1 cellular context compared by ENCODE assay signal in the genomic region with DNA sequence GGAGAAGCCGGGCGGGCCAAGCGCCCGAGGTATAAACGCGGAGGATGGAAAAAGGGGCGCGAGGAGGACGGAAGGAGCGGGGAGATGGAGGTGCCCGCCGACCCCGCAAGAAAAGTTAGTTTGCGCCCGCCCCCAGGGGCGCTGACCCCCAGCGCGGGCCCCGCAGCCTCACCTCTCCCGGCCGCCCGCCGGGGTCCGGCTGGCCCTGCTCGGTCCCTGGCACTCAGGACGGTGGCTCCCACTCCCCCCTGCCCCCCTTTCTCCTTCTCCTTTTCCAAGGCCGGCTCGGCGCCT.
TF ChIP-seq lines count a peak whose summit lies in the region.

No MANE protein-coding gene starts in this region.

TF ChIP-seq in H1, 55 proteins besides CTCF, POLR2A, EP300 and RAD21:
- TF ChIP-seq TAF7 (optimal IDR thresholded peaks at IDR 0.05; ENCODE audit: borderline replicate concordance, low read depth, low read length) = no peak
- TF ChIP-seq PHF8 (conservative IDR thresholded peaks at IDR 0.05; ENCODE audit: low read depth, low read length) = peak; percentile 68
- peak; percentile 67 for TF ChIP-seq KDM4A (IDR thresholded peaks at IDR 0.05; ENCODE audit: low read depth, low read length, severe bottlenecking)
- 0 out of 2 replicates have a peak, but pooled peaks have one; percentile 16 for TF ChIP-seq TAF1 (IDR thresholded peaks at IDR 0.05; ENCODE audit: low read depth, low read length)
